In genomic region chr10:132687893-132688579, GRCh38 we compare ENCODE assay signal across 27 cellular contexts.
DNase-seq lines count a peak whose midpoint lies in the region; ATAC-seq and TF ChIP-seq lines count a peak whose summit lies in the region.
"Had no signal": no experiment of that assay in that cellular context is flagged by ENCODE, and none has a peak within 500 bp of the region (broad histone marks: within the 10 kb centered on the region; RNA-seq: fewer than 3 reads in every experiment).

No MANE protein-coding gene starts in this region.

- no CpG with 5 or more reads among the region's 14 CpGs for WGBS in mesendoderm (ENCODE audit: extremely low coverage, insufficient coverage, low lambda C conversion rate)

- H3K4me3 Mint-ChIP-seq in activated naive CD4-positive, alpha-beta T cell treated with anti-CD3 and anti-CD28 coated beads, Interleukin-2, amount 10 ng/mL, durations not matched to agents 7 days and 5 days, result no peak overlapping the region
- H3K4me3 Mint-ChIP-seq in endothelial cell (ENCODE audit: unreplicated experiment), result no peak overlapping the region
- H3K4me3 Mint-ChIP-seq: CD8-positive, alpha-beta T cell; memory B cell had no signal

- no peaks in the 10 kb centered on the region for H3K79me2 ChIP-seq in mesendoderm (ENCODE audit: control insufficient read depth, insufficient read depth, low read length)

- H3K36me3 ChIP-seq in mesendoderm (ENCODE audit: control insufficient read depth, insufficient read depth, low read length), result no peaks in the 10 kb centered on the region
- peaks cover 4% of the 10 kb centered on the region for H3K36me3 ChIP-seq in brain microvascular endothelial cell (replicated peaks)
- H3K36me3 ChIP-seq: breast epithelium, colonic mucosa, pancreas had no signal

- H3K56ac ChIP-seq in mesendoderm (ENCODE audit: low read length), result no peak overlapping the region

- peaks cover 18% of the 10 kb centered on the region for H3K4me1 Mint-ChIP-seq in activated naive CD4-positive, alpha-beta T cell treated with anti-CD3 and anti-CD28 coated beads, Interleukin-2, amount 10 ng/mL, durations not matched to agents 7 days and 5 days
- no peaks in the 10 kb centered on the region for H3K4me1 Mint-ChIP-seq in endothelial cell (ENCODE audit: unreplicated experiment)

- ATAC-seq in HG02678 (IDR thresholded peaks at IDR 0.05; ENCODE audit: unreplicated experiment) (no peak), HG02852 (IDR thresholded peaks at IDR 0.05; ENCODE audit: unreplicated experiment) (no peak)
- ATAC-seq: CD8-positive, alpha-beta T cell; gastrocnemius medialis; pancreas; SK-N-SH treated with all-trans-retinoic acid at 6 μM for 48 hours had no signal

- H3K27ac Mint-ChIP-seq in activated naive CD4-positive, alpha-beta T cell treated with anti-CD3 and anti-CD28 coated beads, Interleukin-2, amount 10 ng/mL, durations not matched to agents 7 days and 5 days, result no peak overlapping the region
- peak overlapping the region; percentile 9 for H3K27ac Mint-ChIP-seq in endothelial cell (ENCODE audit: unreplicated experiment)
- H3K27ac Mint-ChIP-seq: CD8-positive, alpha-beta T cell; memory B cell had no signal

- H3K36me3 Mint-ChIP-seq in activated naive CD4-positive, alpha-beta T cell treated with anti-CD3 and anti-CD28 coated beads, Interleukin-2, amount 10 ng/mL, durations not matched to agents 7 days and 5 days, result peaks cover 10% of the 10 kb centered on the region
- peaks cover 4% of the 10 kb centered on the region for H3K36me3 Mint-ChIP-seq in endothelial cell (ENCODE audit: low read depth, unreplicated experiment)

- in situ Hi-C loops in brain microvascular endothelial cell (cut with HindIII; ENCODE audit: low pct_ligation_motif_present, low sequenced_read_pairs), result no loop called here

- H2BK15ac ChIP-seq in mesendoderm (replicated peaks; ENCODE audit: low read depth), result no peak overlapping the region

- no peaks in the 10 kb centered on the region for H3K27me3 Mint-ChIP-seq in activated naive CD4-positive, alpha-beta T cell treated with anti-CD3 and anti-CD28 coated beads, Interleukin-2, amount 10 ng/mL, durations not matched to agents 7 days and 5 days
- peaks cover 10% of the 10 kb centered on the region for H3K27me3 Mint-ChIP-seq in endothelial cell (ENCODE audit: unreplicated experiment)
- H3K27me3 Mint-ChIP-seq: memory B cell had no signal

- no peaks in the 10 kb centered on the region for H3K9me3 Mint-ChIP-seq in activated naive CD4-positive, alpha-beta T cell treated with anti-CD3 and anti-CD28 coated beads, Interleukin-2, amount 10 ng/mL, durations not matched to agents 7 days and 5 days
- no peaks in the 10 kb centered on the region for H3K9me3 Mint-ChIP-seq in endothelial cell (ENCODE audit: unreplicated experiment)
- H3K9me3 Mint-ChIP-seq: CD8-positive, alpha-beta T cell had no signal

- H3K23ac ChIP-seq in mesendoderm (ENCODE audit: low read length), result no peak overlapping the region

- no peak overlapping the region for H3K18ac ChIP-seq in mesendoderm (ENCODE audit: low read length)

- H2BK5ac ChIP-seq in mesendoderm (ENCODE audit: low read length), result no peak overlapping the region

- H3K4me2 ChIP-seq in mesendoderm (ENCODE audit: low read length), result no peak overlapping the region

- H3K27me3 ChIP-seq in mesendoderm (ENCODE audit: insufficient read depth, low read length, poor library complexity), result no peaks in the 10 kb centered on the region
- no peaks in the 10 kb centered on the region for H3K27me3 ChIP-seq in brain microvascular endothelial cell (replicated peaks)
- H3K27me3 ChIP-seq: adrenal gland, breast epithelium, colonic mucosa, esophagus squamous epithelium, gastrocnemius medialis, pancreas had no signal

- H2BK120ac ChIP-seq in mesendoderm (ENCODE audit: low read depth, low read length), result no peak overlapping the region

- H3K27ac ChIP-seq in mesendoderm (ENCODE audit: low read depth, low read length) (no peak overlapping the region), temporal lobe (ENCODE audit: low read depth, low read length) (peak overlapping the region; percentile 76), brain microvascular endothelial cell (no peak overlapping the region)
- H3K27ac ChIP-seq: adrenal gland, breast epithelium, colonic mucosa, esophagus squamous epithelium, gastrocnemius medialis, pancreas had no signal

- H3K4me3 ChIP-seq in mesendoderm (ENCODE audit: low read length) (no peak overlapping the region), brain microvascular endothelial cell (ENCODE audit: low read depth, low read length) (no peak overlapping the region)
- H3K4me3 ChIP-seq: adrenal gland, breast epithelium, colonic mucosa, esophagus squamous epithelium, gastrocnemius medialis, pancreas had no signal

- no peak overlapping the region for H4K8ac ChIP-seq in mesendoderm (ENCODE audit: low read depth, low read length)

- H3K4me1 ChIP-seq in mesendoderm (ENCODE audit: control insufficient read depth, low read depth, low read length), result no peaks in the 10 kb centered on the region
- H3K4me1 ChIP-seq: breast epithelium, gastrocnemius medialis had no signal

- H4K5ac ChIP-seq in mesendoderm (ENCODE audit: low read length), result no peak overlapping the region

- peak; percentile 5 for DNase-seq in activated naive CD4-positive, alpha-beta T cell treated with anti-CD3 and anti-CD28 coated beads, Interleukin-2, amount 50 U/mL, for 16 hours
- DNase-seq in activated naive CD4-positive, alpha-beta T cell treated with anti-CD3 and anti-CD28 coated beads, Interleukin-2, amount 10 ng/mL, durations not matched to agents 7 days and 5 days, result no peak
- DNase-seq in endothelial cell (ENCODE audit: low spot score), result no peak
- peak; percentile 9 for DNase-seq in mesendoderm
- no peak for DNase-seq in brain microvascular endothelial cell
- DNase-seq: 8988T; activated CD4-positive, alpha-beta T cell treated with anti-CD3 and anti-CD28 coated beads for 4 hours; activated CD8-positive, alpha-beta memory T cell treated with anti-CD3 and anti-CD28 coated beads for 24 hours; activated T-cell treated with anti-CD3 and anti-CD28 coated beads, Interleukin-2, amount 50 U/mL, for 1 hour; CD8-positive, alpha-beta T cell; colonic mucosa; DMS153; esophagus squamous epithelium; NCI-H1092; NCI-H187 treated with DMSO at 0.1 percent for 48 hours; NCI-H69; RPMI8226; T-helper 2 cell had no signal

- TF ChIP-seq CTCF in endothelial cell (IDR thresholded peaks at IDR 0.05; ENCODE audit: unreplicated experiment) (no peak), brain microvascular endothelial cell (IDR thresholded peaks at IDR 0.05; ENCODE audit: low read depth, low read length, missing control alignments) (no peak)

- no peaks in the 10 kb centered on the region for H3K79me1 ChIP-seq in mesendoderm (ENCODE audit: low read length)

- no peak overlapping the region for H3K4ac ChIP-seq in mesendoderm (ENCODE audit: low read depth, low read length)

- no peak overlapping the region for H3K9ac ChIP-seq in mesendoderm (ENCODE audit: low read length)

- CTCF ChIA-PET in activated naive CD4-positive, alpha-beta T cell treated with anti-CD3 and anti-CD28 coated beads, Interleukin-2, amount 10 ng/mL, durations not matched to agents 7 days and 5 days (lab: Charles Lee), result no interaction called here

- no peak overlapping the region for H2AK5ac ChIP-seq in mesendoderm (ENCODE audit: low read length)

Comparison
In these comparisons a context has a peak if more than half of its experiments do, and no peak if none do; other contexts are left out.
1. DNase-seq: peak in activated naive CD4-positive, alpha-beta T cell treated with anti-CD3 and anti-CD28 coated beads, Interleukin-2, amount 50 U/mL, for 16 hours (single experiment) and mesendoderm (single experiment); none in activated naive CD4-positive, alpha-beta T cell treated with anti-CD3 and anti-CD28 coated beads, Interleukin-2, amount 10 ng/mL, durations not matched to agents 7 days and 5 days (single experiment), endothelial cell (single experiment) and brain microvascular endothelial cell (single experiment).